Comparison of ENCODE assay signal across 1 cellular context in the genomic region with DNA sequence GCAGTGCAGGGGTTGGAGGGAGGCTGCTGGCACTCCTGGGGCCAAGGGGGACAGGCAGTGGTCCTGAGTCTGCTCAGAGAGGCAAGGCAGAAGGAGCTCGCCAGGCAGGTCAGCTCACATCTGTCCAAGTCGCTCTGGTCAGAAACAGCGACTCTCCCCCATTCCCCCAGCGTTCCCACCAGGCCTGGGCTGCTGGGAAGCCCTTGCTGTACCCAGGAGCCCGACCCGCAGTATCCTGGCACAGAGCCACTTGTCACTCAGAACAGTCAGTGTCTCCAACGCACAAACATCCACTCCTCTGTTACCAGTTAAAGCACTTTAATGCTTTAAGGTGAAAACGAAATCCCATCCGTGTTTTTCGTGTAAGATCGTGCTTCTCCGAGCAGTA.
TF ChIP-seq lines count a peak whose summit lies in the region.

No MANE protein-coding gene starts in this region.

TF ChIP-seq in K562, 482 proteins besides CTCF, POLR2A, EP300 and RAD21:
- TF ChIP-seq PTBP1 (IDR thresholded peaks at IDR 0.05; ENCODE audit: low read depth, low read length) (no peak), YY1 (IDR thresholded peaks at IDR 0.05; ENCODE audit: borderline replicate concordance in 1 of 3, control insufficient read depth in 1 of 3, extremely low read depth in 1 of 3, insufficient read depth in 3 of 3, insufficient read length in 1 of 3, insufficient replicate concordance in 2 of 3, low read depth in 1 of 3, low read length in 2 of 3) (no peak), TCF7 (IDR thresholded peaks at IDR 0.05; ENCODE audit: borderline replicate concordance) (no peak), FUS (optimal IDR thresholded peaks at IDR 0.05; ENCODE audit: low read depth, low read length) (no peak), NFIC (IDR thresholded peaks at IDR 0.05) (peak; percentile 50)
- TF ChIP-seq, protein P1, sequence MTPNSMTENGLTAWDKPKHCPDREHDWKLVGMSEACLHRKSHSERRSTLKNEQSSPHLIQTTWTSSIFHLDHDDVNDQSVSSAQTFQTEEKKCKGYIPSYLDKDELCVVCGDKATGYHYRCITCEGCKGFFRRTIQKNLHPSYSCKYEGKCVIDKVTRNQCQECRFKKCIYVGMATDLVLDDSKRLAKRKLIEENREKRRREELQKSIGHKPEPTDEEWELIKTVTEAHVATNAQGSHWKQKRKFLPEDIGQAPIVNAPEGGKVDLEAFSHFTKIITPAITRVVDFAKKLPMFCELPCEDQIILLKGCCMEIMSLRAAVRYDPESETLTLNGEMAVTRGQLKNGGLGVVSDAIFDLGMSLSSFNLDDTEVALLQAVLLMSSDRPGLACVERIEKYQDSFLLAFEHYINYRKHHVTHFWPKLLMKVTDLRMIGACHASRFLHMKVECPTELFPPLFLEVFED (CRISPR knock-in tag; conservative IDR thresholded peaks at IDR 0.05): no peak
- TF ChIP-seq, protein P2, sequence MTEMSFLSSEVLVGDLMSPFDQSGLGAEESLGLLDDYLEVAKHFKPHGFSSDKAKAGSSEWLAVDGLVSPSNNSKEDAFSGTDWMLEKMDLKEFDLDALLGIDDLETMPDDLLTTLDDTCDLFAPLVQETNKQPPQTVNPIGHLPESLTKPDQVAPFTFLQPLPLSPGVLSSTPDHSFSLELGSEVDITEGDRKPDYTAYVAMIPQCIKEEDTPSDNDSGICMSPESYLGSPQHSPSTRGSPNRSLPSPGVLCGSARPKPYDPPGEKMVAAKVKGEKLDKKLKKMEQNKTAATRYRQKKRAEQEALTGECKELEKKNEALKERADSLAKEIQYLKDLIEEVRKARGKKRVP (CRISPR knock-in tag; IDR thresholded peaks at IDR 0.05): no peak
- TF ChIP-seq, protein P3, sequence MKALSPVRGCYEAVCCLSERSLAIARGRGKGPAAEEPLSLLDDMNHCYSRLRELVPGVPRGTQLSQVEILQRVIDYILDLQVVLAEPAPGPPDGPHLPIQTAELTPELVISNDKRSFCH (CRISPR knock-in tag; IDR thresholded peaks at IDR 0.05): no peak
- TF ChIP-seq, protein P3 (tag; IDR thresholded peaks at IDR 0.05): no peak
